In genomic region chr6:54048782-54049181, GRCh38 we compare ENCODE assay signal across 7 cellular contexts.
"Had no signal": no experiment of that assay in that cellular context is flagged by ENCODE, and none has a peak within 500 bp of the region (broad histone marks: within the 10 kb centered on the region; RNA-seq: fewer than 3 reads in every experiment).

No MANE protein-coding gene starts in this region.

- H3K36me3 ChIP-seq: HAP-1 had no signal

- DNase-seq: H7, HFFc6 had no signal

- H3K27ac ChIP-seq: HL-60 had no signal

- H3K4me3 ChIP-seq: GM23338, HAP-1 had no signal

- H3K9me3 ChIP-seq: HAP-1 had no signal

- ATAC-seq: GM23338, HCT116, HepG2 had no signal
